8 cellular contexts compared by ENCODE assay signal in genomic region chr15:40928975-40929729, GRCh38. TPM values are rescaled to one million over a fixed set of nuclear protein-coding genes. Genes with fewer than 3 reads are reported as not detected.
A peak's percentile ranks its signal among the peaks of the same experiment; 100 is the strongest.
DNase-seq lines count a peak whose midpoint lies in the region; ATAC-seq and TF ChIP-seq lines count a peak whose summit lies in the region.

Gene DLL4, plus strand, starts transcription at chr15:40929340. Its CDS starts 329 bp downstream, at chr15:40929669.

- H2AFZ ChIP-seq in OCI-LY7 (ENCODE audit: low read length), result no peak within 1 kb of the TSS

- H3K27me3 ChIP-seq in ascending aorta, result peaks cover 8% of the 10 kb centered on the region
- peaks cover 60% of the 10 kb centered on the region for H3K27me3 ChIP-seq in iPS DF 6.9 (ENCODE audit: control insufficient read depth, insufficient read depth, low read length)
- H3K27me3 ChIP-seq in skeletal muscle satellite cell (ENCODE audit: control insufficient read depth, insufficient read depth, low read length), result peaks cover 70% of the 10 kb centered on the region

- peaks cover 26% of the 10 kb centered on the region for H3K4me1 ChIP-seq in OCI-LY7 (ENCODE audit: insufficient read depth, low read length, poor library complexity, severe bottlenecking)
- H3K4me1 ChIP-seq in ascending aorta, result peaks cover 28 to 45% of the 10 kb centered on the region in 2 donors
- peaks cover 8% of the 10 kb centered on the region for H3K4me1 ChIP-seq in iPS DF 6.9 (ENCODE audit: control insufficient read depth, insufficient read depth, low read length)
- H3K4me1 ChIP-seq in skeletal muscle satellite cell (ENCODE audit: control insufficient read depth, insufficient read depth, low read length), result peaks cover 36% of the 10 kb centered on the region

- no TSS peak for BruUV-seq in OCI-LY7 (replicated peaks; lab: Mats Ljungman, UMichigan)

- POLR2A ChIA-PET in OCI-LY7 (lab: Charles Lee), result interaction anchor here (1.1 kb wide), 1 partner anchor 11 kb away, joined by 3 read pairs; no protein-coding TSS in a partner anchor

- H3K79me2 ChIP-seq in OCI-LY7 (ENCODE audit: insufficient read depth, low read depth, low read length), result no peaks in the 10 kb centered on the region

- no peak for ATAC-seq in GM19467 (IDR thresholded peaks at IDR 0.05; ENCODE audit: unreplicated experiment)
- no peak for ATAC-seq in GM21526 (IDR thresholded peaks at IDR 0.05; ENCODE audit: low FRiP score, unreplicated experiment)

- peak; percentile 46 for DNase-seq in DMS 273 treated with DMSO at 0.1 percent for 48 hours (lab: John Stamatoyannopoulos, UW)
- DNase-seq in HuH-7.5 (ENCODE audit: low spot score), result peak; percentile 85
- DNase-seq in OCI-LY7 (ENCODE audit: low spot score), result no peak
- no peak for DNase-seq in ascending aorta (ENCODE audit: low spot score in 2 of 2)
- DNase-seq in iPS DF 6.9 (ENCODE audit: low read depth, low spot score), result no peak

- no peak within 1 kb of the TSS for H3K9ac ChIP-seq in skeletal muscle satellite cell (ENCODE audit: low read depth, low read length)

- H4K20me1 ChIP-seq in OCI-LY7 (ENCODE audit: insufficient read depth, low read length), result no peaks in the 10 kb centered on the region

- no peaks in the 10 kb centered on the region for H3K9me2 ChIP-seq in OCI-LY7 (ENCODE audit: insufficient read depth, low read length)

- H3K4me3 ChIP-seq in OCI-LY7 (ENCODE audit: low read depth, low read length, poor library complexity, severe bottlenecking) (peak within 1 kb of the TSS; percentile 42), ascending aorta (peak within 1 kb of the TSS; percentile 45 to 66), iPS DF 6.9 (ENCODE audit: low read length) (peak within 1 kb of the TSS; percentile 59; the same call in 1 of the 2 replicates), skeletal muscle satellite cell (ENCODE audit: low read length) (peak within 1 kb of the TSS; percentile 67)

- CTCF ChIA-PET in OCI-LY7 (lab: Charles Lee; ENCODE audit: unreplicated experiment), result interaction anchor here (1.1 kb wide), 1 partner anchor 26 kb away, joined by 4 read pairs; no protein-coding TSS in a partner anchor

- no CpG with 5 or more reads among the region's 72 CpGs for WGBS in iPS DF 6.9 (ENCODE audit: insufficient coverage, insufficient read length)

- H3K9me3 ChIP-seq in OCI-LY7 (ENCODE audit: low read length), result no peaks in the 10 kb centered on the region
- H3K9me3 ChIP-seq in ascending aorta, result no peaks in the 10 kb centered on the region
- H3K9me3 ChIP-seq in iPS DF 6.9 (ENCODE audit: control insufficient read depth, insufficient read depth, low read length), result no peaks in the 10 kb centered on the region
- no peaks in the 10 kb centered on the region for H3K9me3 ChIP-seq in skeletal muscle satellite cell (replicated peaks; ENCODE audit: low read length)

- H3K36me3 ChIP-seq in OCI-LY7 (ENCODE audit: insufficient read depth, low read length), result no peaks in the 10 kb centered on the region
- H3K36me3 ChIP-seq in ascending aorta, result no peaks in the 10 kb centered on the region
- no peaks in the 10 kb centered on the region for H3K36me3 ChIP-seq in iPS DF 6.9 (ENCODE audit: control insufficient read depth, insufficient read depth, low read length)
- H3K36me3 ChIP-seq in skeletal muscle satellite cell (ENCODE audit: insufficient read depth, low read length), result no peaks in the 10 kb centered on the region

- peak within 1 kb of the TSS; percentile 68 for H3K4me2 ChIP-seq in OCI-LY7 (ENCODE audit: low read length)
- peak within 1 kb of the TSS; percentile 93 for H3K4me2 ChIP-seq in skeletal muscle satellite cell (ENCODE audit: low read length)

- TF ChIP-seq CTCF in OCI-LY7 (conservative IDR thresholded peaks at IDR 0.05; ENCODE audit: low read length) (no peak), ascending aorta (IDR thresholded peaks at IDR 0.05) (no peak)

- H3K27ac ChIP-seq in OCI-LY7 (ENCODE audit: low read depth, low read length, poor library complexity, severe bottlenecking) (no peak within 1 kb of the TSS), ascending aorta (no peak within 1 kb of the TSS), iPS DF 6.9 (ENCODE audit: low read length) (no peak within 1 kb of the TSS)

- intact Hi-C loops in OCI-LY7 (cut with micrococcal nuclease; ENCODE audit: unreplicated experiment) (no loop called here), ascending aorta (cut with DNase I) (no loop called here)

RNA-seq across cellular contexts. Expression of gene DLL4, which starts in this region (rescaled TPM):
- total RNA-seq in OCI-LY7 (2014; rRNA removed; shearing (Covaris generic)), result 0.19 TPM in 1 of 2 replicates, not detected in the other
- total RNA-seq in OCI-LY7 (2022) (0.15 TPM in 1 of 2 replicates, not detected in the other), ascending aorta (30.2 TPM)
- total RNA-seq in skeletal muscle satellite cell (2012; rRNA removed), result 0.22 and 0.25 TPM in 2 replicates

Comparison
In these comparisons a context has a peak if more than half of its experiments do, and no peak if none do; other contexts are left out.
1. RNA of gene DLL4 (total RNA-seq): 30.2 TPM in ascending aorta (single experiment); 0.15 to 0.19 TPM in OCI-LY7; every median in the first group is over 10 times any median in the second.
2. DNase-seq: peak in DMS 273 treated with DMSO at 0.1 percent for 48 hours (single experiment) and HuH-7.5 (single experiment); none in OCI-LY7 (single experiment), ascending aorta (0 of 2) and iPS DF 6.9 (single experiment).
3. Peak in every context shown above with its lines, with median percentiles within 50 percentile points of each other: H3K4me3 ChIP-seq.